ENCODE assay signal across 8 cellular contexts in genomic region chr1:32291708-32292508, GRCh38. TPM values are rescaled to one million over a fixed set of nuclear protein-coding genes. Genes with fewer than 3 reads are reported as not detected.
DNase-seq lines count a peak whose midpoint lies in the region; ATAC-seq and TF ChIP-seq lines count a peak whose summit lies in the region.

Gene HDAC1, plus strand, starts transcription at chr1:32292083. Its CDS starts 87 bp downstream, at chr1:32292170.

- peaks cover 4% of the 10 kb centered on the region; the same call in 1 of the 2 replicates for H3K36me3 ChIP-seq in PC-3 (ENCODE audit: low read depth, low read length)

- peak within 1 kb of the TSS; percentile 81 for H3K9ac ChIP-seq in PC-3 (ENCODE audit: low read length)

- H3K4me2 ChIP-seq in PC-3 (ENCODE audit: low read length) = peak within 1 kb of the TSS; percentile 89

- H2AFZ ChIP-seq in PC-3 (ENCODE audit: low read length) = peak within 1 kb of the TSS; percentile 89

- H3K9me3 ChIP-seq in PC-3 (ENCODE audit: low read length) = no peaks in the 10 kb centered on the region

- DNase-seq in DMS153 treated with DMSO at 0.1 percent for 48 hours (lab: John Stamatoyannopoulos, UW; ENCODE audit: unreplicated experiment) (peak; percentile 99), PC-3 (peak; percentile 98), activated T-cell treated with anti-CD3 and anti-CD28 coated beads for 48 hours (ENCODE audit: low read depth) (peak; percentile 98), epithelial cell of proximal tubule (ENCODE audit: low read depth) (peak; percentile 44), mucosa of gallbladder (ENCODE audit: low spot score) (peak; percentile 97)
- DNase-seq in Jurkat, Clone E6-1 (ENCODE audit: low read depth, low spot score) = peak; percentile 96
- peak; percentile 95 for DNase-seq in stimulated activated CD8-positive, alpha-beta memory T cell treated with anti-CD3 and anti-CD28 coated beads, Interleukin-4, amount 100 ng/mL, for 24 hours (ENCODE audit: low read depth)

- no peak for TF ChIP-seq CTCF in PC-3 (conservative IDR thresholded peaks at IDR 0.05; ENCODE audit: low read depth, low read length)
- no peak for TF ChIP-seq CTCF in epithelial cell of proximal tubule (conservative IDR thresholded peaks at IDR 0.05; ENCODE audit: low read depth, low read length)

- intact Hi-C loops in PC-3 (cut with micrococcal nuclease) = loop anchor here (2.0 to 5.0 kb wide), 2 partner anchors 51 to 75 kb away; no protein-coding TSS in a partner anchor

- POLR2A ChIA-PET in PC-3 (lab: Charles Lee; ENCODE audit: unreplicated experiment) = interaction anchor here (0.5 to 0.6 kb wide), 2 partner anchors 15 to 32 kb away, joined by 3 read pairs; no protein-coding TSS in a partner anchor

- no peaks in the 10 kb centered on the region for H3K9me2 ChIP-seq in PC-3 (replicated peaks; ENCODE audit: low read length)

- H3F3A ChIP-seq in PC-3 (ENCODE audit: low read length, unreplicated experiment) = no peaks in the 10 kb centered on the region

- H4K20me1 ChIP-seq in PC-3 (ENCODE audit: low read length) = no peaks in the 10 kb centered on the region

- H3K4me1 ChIP-seq in PC-3 (ENCODE audit: insufficient read depth, low read length) = peaks cover 30% of the 10 kb centered on the region

- peak within 1 kb of the TSS; percentile 81 for H3K27ac ChIP-seq in PC-3 (ENCODE audit: low read length)

- H3K27me3 ChIP-seq in PC-3 (ENCODE audit: low read length) = no peaks in the 10 kb centered on the region

- no TSS peak for BruUV-seq in PC-3 (replicated peaks; lab: Mats Ljungman, UMichigan)

- ATAC-seq in GM21619 (IDR thresholded peaks at IDR 0.05; ENCODE audit: unreplicated experiment) (peak; percentile 98), PC-3 (peak; percentile 86)

- H3K4me3 ChIP-seq in Jurkat, Clone E6-1 (ENCODE audit: low read length) = peak within 1 kb of the TSS; percentile 98
- H3K4me3 ChIP-seq in PC-3 (ENCODE audit: low read length) (peak within 1 kb of the TSS; percentile 88), epithelial cell of proximal tubule (ENCODE audit: low read depth, low read length) (peak within 1 kb of the TSS; percentile 83)

- CTCF ChIA-PET in PC-3 (lab: Charles Lee) = interaction anchor here (0.9 kb wide), 1 partner anchor 51 kb away, joined by 3 read pairs; no protein-coding TSS in a partner anchor

- peaks cover 49% of the 10 kb centered on the region for H3K79me2 ChIP-seq in PC-3 (ENCODE audit: low read length)

RNA-seq across cellular contexts. Expression of gene HDAC1, which starts in this region (rescaled TPM):
- polyA plus RNA-seq in Jurkat, Clone E6-1 (2012; ENCODE audit: insufficient read depth, insufficient read length) = 525 TPM
- total RNA-seq in PC-3 (2014; rRNA removed) (182 and 184 TPM in 2 replicates), epithelial cell of proximal tubule (117 and 127 TPM in 2 replicates), mucosa of gallbladder (166 TPM)

Comparison
In these comparisons a context has a peak if more than half of its experiments do, and no peak if none do; other contexts are left out.
1. Peak in every context shown above with its lines: DNase-seq, ATAC-seq, H3K4me3 ChIP-seq and H3K27ac ChIP-seq.
2. DNase-seq: peak in every context shown above with its lines; median percentile 99 in DMS153 treated with DMSO at 0.1 percent for 48 hours; 98 in PC-3; 98 in activated T-cell treated with anti-CD3 and anti-CD28 coated beads for 48 hours; 97 in mucosa of gallbladder; 96 in Jurkat, Clone E6-1; 95 in stimulated activated CD8-positive, alpha-beta memory T cell treated with anti-CD3 and anti-CD28 coated beads, Interleukin-4, amount 100 ng/mL, for 24 hours; 44 in epithelial cell of proximal tubule.